12 cellular contexts compared by ENCODE assay signal in genomic region chr14:38481939-38482678, GRCh38.
DNase-seq lines count a peak whose midpoint lies in the region; ATAC-seq, FAIRE-seq and TF ChIP-seq lines count a peak whose summit lies in the region.
"Had no signal": no experiment of that assay in that cellular context is flagged by ENCODE, and none has a peak within 500 bp of the region (broad histone marks: within the 10 kb centered on the region; RNA-seq: fewer than 3 reads in every experiment).

No MANE protein-coding gene starts in this region.

- no peaks in the 10 kb centered on the region for H3K4me1 Mint-ChIP-seq in astrocyte (ENCODE audit: low read depth, unreplicated experiment)

- H3K27ac Mint-ChIP-seq in astrocyte (ENCODE audit: unreplicated experiment), result no peak overlapping the region

- H3K36me3 ChIP-seq in astrocyte (ENCODE audit: insufficient read depth, low read length), result no peaks in the 10 kb centered on the region

- H2AFZ ChIP-seq in astrocyte (ENCODE audit: low read depth, low read length), result no peak overlapping the region

- H3K4me2 ChIP-seq in astrocyte (ENCODE audit: low read length), result no peak overlapping the region

- no peaks in the 10 kb centered on the region for H3K36me3 Mint-ChIP-seq in astrocyte (ENCODE audit: low read depth, unreplicated experiment)

- TF ChIP-seq CTCF in astrocyte (IDR thresholded peaks at IDR 0.05; ENCODE audit: insufficient read depth, low read depth, low read length), result no peak

- DNase-seq in DMS79 (lab: John Stamatoyannopoulos, UW), result peak; percentile 96
- peak; percentile 68 for DNase-seq in NCI-H187 treated with DMSO at 0.1 percent for 48 hours (lab: John Stamatoyannopoulos, UW)
- DNase-seq in astrocyte (ENCODE audit: low read depth), result peak; percentile 19
- peak; percentile 2 to 40 for DNase-seq in lung microvascular endothelial cell (ENCODE audit: low read depth in 2 of 2)
- no peak for DNase-seq in HK-2 (ENCODE audit: unreplicated experiment)
- no peak for DNase-seq in left cardiac atrium
- DNase-seq: activated CD4-positive, alpha-beta T cell treated with anti-CD3 and anti-CD28 coated beads for 48 hours; activated effector memory CD4-positive, alpha-beta T cell treated with Interleukin-2 at 50 U/mL for 16 hours; testis had no signal

- intact Hi-C loops in left cardiac atrium (cut with DNase I), result no loop called here

- no peak overlapping the region for H3K4me3 Mint-ChIP-seq in astrocyte (ENCODE audit: unreplicated experiment)

- H3K9ac ChIP-seq in astrocyte (ENCODE audit: low read length), result no peak overlapping the region

- H3K27me3 Mint-ChIP-seq in astrocyte (ENCODE audit: low read depth, unreplicated experiment), result no peaks in the 10 kb centered on the region

- peaks cover 9% of the 10 kb centered on the region for H3K9me3 Mint-ChIP-seq in astrocyte (ENCODE audit: unreplicated experiment)

- no peak overlapping the region for H3K4me3 ChIP-seq in astrocyte (ENCODE audit: insufficient read depth, low read depth, low read length)
- H3K4me3 ChIP-seq: testis had no signal

- H3K79me2 ChIP-seq in astrocyte (ENCODE audit: insufficient read depth, low read length), result no peaks in the 10 kb centered on the region

- H3K9me3 ChIP-seq in astrocyte (ENCODE audit: insufficient read depth, low read depth, low read length), result peaks cover 2% of the 10 kb centered on the region
- H3K9me3 ChIP-seq: testis had no signal

- H3K27me3 ChIP-seq in astrocyte (ENCODE audit: insufficient read depth, low read length), result no peaks in the 10 kb centered on the region
- H3K27me3 ChIP-seq: testis had no signal

- ATAC-seq in GM21737 (IDR thresholded peaks at IDR 0.05; ENCODE audit: unreplicated experiment) (no peak), HG03025 (IDR thresholded peaks at IDR 0.05; ENCODE audit: low FRiP score, unreplicated experiment) (no peak), left cardiac atrium (no peak)
- ATAC-seq: SK-N-SH treated with all-trans-retinoic acid at 6 μM for 48 hours had no signal

- H3K27ac ChIP-seq in astrocyte (ENCODE audit: low read depth, low read length), result no peak overlapping the region
- H3K27ac ChIP-seq: testis had no signal

- no peaks in the 10 kb centered on the region for H4K20me1 ChIP-seq in astrocyte (ENCODE audit: insufficient read depth, low read length)

- H3K4me1 ChIP-seq in astrocyte (ENCODE audit: insufficient read depth, low read length), result no peaks in the 10 kb centered on the region
- H3K4me1 ChIP-seq: testis had no signal

- FAIRE-seq in astrocyte (lab: Jason Lieb, UNC), result no peak

Comparison
In these comparisons a context has a peak if more than half of its experiments do, and no peak if none do; other contexts are left out.
1. DNase-seq: peak in DMS79 (single experiment), NCI-H187 treated with DMSO at 0.1 percent for 48 hours (single experiment), astrocyte (single experiment) and lung microvascular endothelial cell (2 of 2); none in HK-2 (single experiment) and left cardiac atrium (single experiment).